In the genomic region with DNA sequence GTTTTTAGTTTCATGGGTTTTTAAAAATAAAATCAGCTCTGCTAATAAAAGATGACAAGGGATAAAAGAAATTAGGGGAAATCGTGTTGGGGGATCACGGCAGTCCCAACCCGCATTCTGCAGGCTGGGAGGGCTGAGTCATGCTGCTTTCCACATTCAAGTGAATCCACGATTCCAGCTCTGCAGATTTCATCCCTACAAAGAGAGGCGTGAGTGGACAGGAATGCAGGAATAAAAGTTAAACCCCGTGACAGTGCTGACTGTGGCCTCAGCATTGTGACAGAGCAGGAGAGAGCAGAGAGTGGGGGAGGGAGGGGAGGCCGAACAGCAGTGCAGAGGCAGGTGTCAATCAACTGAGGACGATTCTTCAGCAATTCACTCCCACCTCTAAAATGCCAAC, we compare ENCODE assay signal across 8 cellular contexts.
DNase-seq lines count a peak whose midpoint lies in the region; ATAC-seq and TF ChIP-seq lines count a peak whose summit lies in the region.

No MANE protein-coding gene starts in this region.

- H3K9me1 ChIP-seq in IMR-90 (ENCODE audit: insufficient read depth, low read length) = peaks cover 22% of the 10 kb centered on the region

- CTCF ChIA-PET in IMR-90 (lab: Yijun Ruan, JAX) = interaction anchor here (0.7 kb wide), 1 partner anchor 10 kb away, joined by 3 read pairs; no protein-coding TSS in a partner anchor
- CTCF ChIA-PET in activated CD8-positive, alpha-beta T cell treated with anti-CD3 and anti-CD28 coated beads, Interleukin-2, amount 10 ng/mL, durations not matched to agents 7 days and 5 days (lab: Charles Lee) = interaction anchor here (3.3 to 4.8 kb wide), 2 partner anchors 8 to 257 kb away, joined by 20 to 22 read pairs; no protein-coding TSS in a partner anchor

- H4K91ac ChIP-seq in IMR-90 (ENCODE audit: insufficient read depth, low read depth, low read length) = no peak overlapping the region

- no peak for ATAC-seq in CD4-positive, CD25-positive, alpha-beta regulatory T cell (ENCODE audit: low read depth in 2 of 2)
- peak; percentile 82 for ATAC-seq in IMR-90 (ENCODE audit: low read depth)
- no peak for ATAC-seq in activated CD8-positive, alpha-beta T cell treated with anti-CD3 and anti-CD28 coated beads, Interleukin-2, amount 10 ng/mL, durations not matched to agents 7 days and 5 days

- TF ChIP-seq RAD21 in IMR-90 (IDR thresholded peaks at IDR 0.05; ENCODE audit: low read length) = no peak

- TF ChIP-seq CTCF in IMR-90 (conservative IDR thresholded peaks at IDR 0.05; ENCODE audit: low read depth, low read length) (no peak), osteocyte (IDR thresholded peaks at IDR 0.05) (no peak)

- POLR2A ChIA-PET in IMR-90 (lab: Charles Lee; ENCODE audit: unreplicated experiment) = interaction anchor here (1.0 kb wide), 1 partner anchor 66 kb away, joined by 3 read pairs; no protein-coding TSS in a partner anchor
- POLR2A ChIA-PET in activated CD8-positive, alpha-beta T cell treated with anti-CD3 and anti-CD28 coated beads, Interleukin-2, amount 10 ng/mL, durations not matched to agents 7 days and 5 days (lab: Charles Lee) = no interaction called here

- H3K27ac ChIP-seq in CD4-positive, CD25-positive, alpha-beta regulatory T cell (ENCODE audit: insufficient read depth, low read length, poor library complexity, severe bottlenecking) = no peak overlapping the region
- H3K27ac ChIP-seq in IMR-90 (ENCODE audit: insufficient read depth, low read length) = peak overlapping the region; percentile 75

- in situ Hi-C loops in IMR-90 (cut with MboI; ENCODE audit: low sequenced_read_pairs) = loop anchor here (10.0 kb wide), 1 partner anchor 333 kb away; no protein-coding TSS in a partner anchor

- H3K14ac ChIP-seq in IMR-90 (replicated peaks; ENCODE audit: low read depth, low read length) = no peak overlapping the region; the same call in 1 of the 2 replicates

- H2BK120ac ChIP-seq in IMR-90 (ENCODE audit: low read depth, low read length) = peak overlapping the region; percentile 5; the same call in 1 of the 2 replicates

- H3K4me3 Mint-ChIP-seq in CD4-positive, CD25-positive, alpha-beta regulatory T cell = peak overlapping the region in 1 of 4 donors; percentile 35
- H3K4me3 Mint-ChIP-seq in osteocyte (ENCODE audit: unreplicated experiment) = peak overlapping the region; percentile 1
- no peak overlapping the region for H3K4me3 Mint-ChIP-seq in activated CD8-positive, alpha-beta T cell treated with anti-CD3 and anti-CD28 coated beads, Interleukin-2, amount 10 ng/mL, durations not matched to agents 7 days and 5 days

- H3K4me1 Mint-ChIP-seq in CD4-positive, CD25-positive, alpha-beta regulatory T cell = peaks cover 10 to 17% (median 13%) of the 10 kb centered on the region in 4 donors
- peaks cover 43% of the 10 kb centered on the region for H3K4me1 Mint-ChIP-seq in osteocyte (ENCODE audit: unreplicated experiment)
- peaks cover 9% of the 10 kb centered on the region for H3K4me1 Mint-ChIP-seq in activated CD8-positive, alpha-beta T cell treated with anti-CD3 and anti-CD28 coated beads, Interleukin-2, amount 10 ng/mL, durations not matched to agents 7 days and 5 days (ENCODE audit: low read depth)

- H2AK9ac ChIP-seq in IMR-90 (replicated peaks; ENCODE audit: low read depth, low read length, poor library complexity) = no peak overlapping the region

- peaks cover 49% of the 10 kb centered on the region for H3K36me3 Mint-ChIP-seq in CD4-positive, CD25-positive, alpha-beta regulatory T cell
- peaks cover 43% of the 10 kb centered on the region for H3K36me3 Mint-ChIP-seq in osteocyte (ENCODE audit: unreplicated experiment)
- H3K36me3 Mint-ChIP-seq in activated CD8-positive, alpha-beta T cell treated with anti-CD3 and anti-CD28 coated beads, Interleukin-2, amount 10 ng/mL, durations not matched to agents 7 days and 5 days (ENCODE audit: low read depth) = peaks cover 2% of the 10 kb centered on the region

- H3K23ac ChIP-seq in IMR-90 (ENCODE audit: low read depth, low read length) = peak overlapping the region; percentile 69

- H2BK15ac ChIP-seq in IMR-90 (ENCODE audit: low read depth, low read length) = no peak overlapping the region

- H3K9me3 Mint-ChIP-seq in CD4-positive, CD25-positive, alpha-beta regulatory T cell = peaks cover 0 to 1% (median 0%) of the 10 kb centered on the region in 7 donors
- H3K9me3 Mint-ChIP-seq in osteocyte (ENCODE audit: unreplicated experiment) = no peaks in the 10 kb centered on the region
- no peaks in the 10 kb centered on the region for H3K9me3 Mint-ChIP-seq in activated CD8-positive, alpha-beta T cell treated with anti-CD3 and anti-CD28 coated beads, Interleukin-2, amount 10 ng/mL, durations not matched to agents 7 days and 5 days (ENCODE audit: insufficient read depth)

- 0 out of 2 replicates have a peak overlapping the region, but pooled peaks have one; percentile 46 for H3K56ac ChIP-seq in IMR-90 (ENCODE audit: extremely low read depth, insufficient read depth, low read length)

- H3K4me2 ChIP-seq in IMR-90 (ENCODE audit: low read depth, low read length) = 0 out of 2 replicates have a peak overlapping the region, but pooled peaks have one; percentile 7

- H3K27me3 ChIP-seq in CD4-positive, CD25-positive, alpha-beta regulatory T cell (ENCODE audit: control insufficient read depth, insufficient read depth, low read length) = no peaks in the 10 kb centered on the region
- no peaks in the 10 kb centered on the region for H3K27me3 ChIP-seq in IMR-90 (ENCODE audit: control insufficient read depth, insufficient read depth, low read length)

- no peak overlapping the region; the same call in 1 of the 2 replicates for H2AK5ac ChIP-seq in IMR-90 (ENCODE audit: low read depth, low read length)

- H3K4ac ChIP-seq in IMR-90 (ENCODE audit: low read depth, low read length) = peak overlapping the region; percentile 27; the same call in 1 of the 2 replicates

- peak overlapping the region; percentile 2 to 66 (median 32) for H3K27ac Mint-ChIP-seq in CD4-positive, CD25-positive, alpha-beta regulatory T cell
- peak overlapping the region; percentile 67 for H3K27ac Mint-ChIP-seq in osteocyte (ENCODE audit: unreplicated experiment)
- no peak overlapping the region for H3K27ac Mint-ChIP-seq in activated CD8-positive, alpha-beta T cell treated with anti-CD3 and anti-CD28 coated beads, Interleukin-2, amount 10 ng/mL, durations not matched to agents 7 days and 5 days

- H2BK20ac ChIP-seq in IMR-90 (ENCODE audit: low read depth, low read length) = no peak overlapping the region; the same call in 1 of the 2 replicates

- no peaks in the 10 kb centered on the region for H3K9me3 ChIP-seq in CD4-positive, CD25-positive, alpha-beta regulatory T cell (ENCODE audit: control insufficient read depth in 2 of 2, low read length in 2 of 2)
- H3K9me3 ChIP-seq in IMR-90 (ENCODE audit: control insufficient read depth, insufficient read depth, low read length) = no peaks in the 10 kb centered on the region

- H4K20me1 ChIP-seq in IMR-90 (ENCODE audit: insufficient read depth, low read length) = peaks cover 8% of the 10 kb centered on the region; the same call in 1 of the 2 replicates

- no peak overlapping the region for H3K4me3 ChIP-seq in CD4-positive, CD25-positive, alpha-beta regulatory T cell (ENCODE audit: low read depth, low read length)
- no peak overlapping the region for H3K4me3 ChIP-seq in IMR-90 (ENCODE audit: insufficient read depth, low read depth, low read length)

- no CpG with 5 or more reads among the region's 8 CpGs for WGBS in IMR-90 (ENCODE audit: extremely low coverage in 2 of 2, insufficient read length in 1 of 2), 2 experiments

- peak overlapping the region; percentile 25 for H2AFZ ChIP-seq in IMR-90 (replicated peaks; ENCODE audit: low read length, poor library complexity)

- DNase-seq in CD4-positive, CD25-positive, alpha-beta regulatory T cell = no peak
- DNase-seq in IMR-90 (peak; percentile 78), fibroblast of gingiva (ENCODE audit: low read depth) (peak; percentile 75), osteocyte (ENCODE audit: extremely low spot score, unreplicated experiment) (no peak), NCI-H2227 (lab: John Stamatoyannopoulos, UW; ENCODE audit: unreplicated experiment) (no peak)
- no peak for DNase-seq in activated naive CD4-positive, alpha-beta T cell treated with anti-CD3 and anti-CD28 coated beads, Interleukin-2, amount 50 U/mL, for 16 hours
- DNase-seq in activated CD8-positive, alpha-beta T cell treated with anti-CD3 and anti-CD28 coated beads, Interleukin-2, amount 10 ng/mL, durations not matched to agents 7 days and 5 days = no peak
- DNase-seq in activated CD4-positive, alpha-beta T cell treated with anti-CD3 and anti-CD28 coated beads, Interleukin-2, amount 50 U/mL, for 48 hours = no peak

- H3K18ac ChIP-seq in IMR-90 (ENCODE audit: low read depth, low read length) = no peak overlapping the region

- peaks cover 6% of the 10 kb centered on the region for H3K4me1 ChIP-seq in CD4-positive, CD25-positive, alpha-beta regulatory T cell (ENCODE audit: control insufficient read depth, insufficient read depth, low read length, poor library complexity, severe bottlenecking)
- H3K4me1 ChIP-seq in IMR-90 (ENCODE audit: control insufficient read depth, insufficient read depth, low read length) = peaks cover 9% of the 10 kb centered on the region

- H3K9ac ChIP-seq in IMR-90 (ENCODE audit: low read depth, low read length) = no peak overlapping the region

- H2BK5ac ChIP-seq in IMR-90 (ENCODE audit: low read depth, low read length, poor library complexity, severe bottlenecking) = peak overlapping the region; percentile 57

- no peak overlapping the region for H4K5ac ChIP-seq in IMR-90 (ENCODE audit: low read depth, low read length)

- intact Hi-C loops in IMR-90 (cut with micrococcal nuclease) = loop anchor here (5.0 to 10.0 kb wide), 3 partner anchors 65 to 437 kb away; partner anchors contain the start of gene RAP2A

- BruUV-seq in IMR-90 (replicated peaks; lab: Mats Ljungman, UMichigan) = no TSS peak

- peaks cover 4% of the 10 kb centered on the region for H3K27me3 Mint-ChIP-seq in CD4-positive, CD25-positive, alpha-beta regulatory T cell
- H3K27me3 Mint-ChIP-seq in osteocyte (ENCODE audit: unreplicated experiment) = no peaks in the 10 kb centered on the region
- no peaks in the 10 kb centered on the region for H3K27me3 Mint-ChIP-seq in activated CD8-positive, alpha-beta T cell treated with anti-CD3 and anti-CD28 coated beads, Interleukin-2, amount 10 ng/mL, durations not matched to agents 7 days and 5 days (ENCODE audit: low read depth)

- TF ChIP-seq POLR2A in IMR-90 (IDR thresholded peaks at IDR 0.05; ENCODE audit: low read depth, low read length) = no peak

- peaks cover 21% of the 10 kb centered on the region for H3K36me3 ChIP-seq in CD4-positive, CD25-positive, alpha-beta regulatory T cell (ENCODE audit: control insufficient read depth, insufficient read depth, low read length)
- H3K36me3 ChIP-seq in IMR-90 (ENCODE audit: control insufficient read depth, insufficient read depth, low read length) = peaks cover 18% of the 10 kb centered on the region

- dilution Hi-C loops in IMR-90 (cut with HindIII; ENCODE audit: low sequenced_read_pairs, unreplicated experiment) = no loop called here

- H3K79me1 ChIP-seq in IMR-90 (ENCODE audit: low read depth in 1 of 2, low read length in 2 of 2) = peaks cover 24 to 59% of the 10 kb centered on the region in 2 experiments; a peak in 3 of 4 replicates

- peak overlapping the region; percentile 39 to 47; a peak in 1 of 4 replicates for H4K8ac ChIP-seq in IMR-90 (ENCODE audit: low read depth in 2 of 2, low read length in 2 of 2)

TF ChIP-seq in IMR-90, 13 proteins besides CTCF, POLR2A, EP300 and RAD21 (continues in another document):
- no peak for TF ChIP-seq MAZ (IDR thresholded peaks at IDR 0.05; ENCODE audit: borderline replicate concordance, low read depth, low read length)

Comparison
In these comparisons a context has a peak if more than half of its experiments do, and no peak if none do; other contexts are left out.
1. DNase-seq: peak in IMR-90 (single experiment) and fibroblast of gingiva (single experiment); none in CD4-positive, CD25-positive, alpha-beta regulatory T cell (0 of 3), osteocyte (single experiment), activated naive CD4-positive, alpha-beta T cell treated with anti-CD3 and anti-CD28 coated beads, Interleukin-2, amount 50 U/mL, for 16 hours (single experiment), activated CD8-positive, alpha-beta T cell treated with anti-CD3 and anti-CD28 coated beads, Interleukin-2, amount 10 ng/mL, durations not matched to agents 7 days and 5 days (single experiment), NCI-H2227 (single experiment) and activated CD4-positive, alpha-beta T cell treated with anti-CD3 and anti-CD28 coated beads, Interleukin-2, amount 50 U/mL, for 48 hours (0 of 2).